ENCODE assay signal across 7 cellular contexts in genomic region chr19:771332-771785, GRCh38. TPM values are rescaled to one million over a fixed set of nuclear protein-coding genes. Genes with fewer than 3 reads are reported as not detected.
DNase-seq lines count a peak whose midpoint lies in the region; ATAC-seq, FAIRE-seq and TF ChIP-seq lines count a peak whose summit lies in the region.

No MANE protein-coding gene starts in this region.

- no peaks in the 10 kb centered on the region for H3K27me3 ChIP-seq in keratinocyte (ENCODE audit: control insufficient read depth, extremely low read depth, insufficient read depth, low read length)

- H3K4me1 Mint-ChIP-seq in activated naive CD4-positive, alpha-beta T cell treated with anti-CD3 and anti-CD28 coated beads for 36 hours (ENCODE audit: low read depth) = peaks cover 3% of the 10 kb centered on the region

- no peaks in the 10 kb centered on the region for H3K9me3 ChIP-seq in keratinocyte (ENCODE audit: control insufficient read depth, low read depth, low read length)

- no peaks in the 10 kb centered on the region for H3K27me3 Mint-ChIP-seq in activated naive CD4-positive, alpha-beta T cell treated with anti-CD3 and anti-CD28 coated beads for 36 hours (ENCODE audit: low read depth)

- H3K4me3 Mint-ChIP-seq in activated naive CD4-positive, alpha-beta T cell treated with anti-CD3 and anti-CD28 coated beads for 36 hours = no peak overlapping the region

- H3K9me1 ChIP-seq in keratinocyte (ENCODE audit: control insufficient read depth, extremely low read depth, insufficient read depth, low read length) = no peaks in the 10 kb centered on the region

- H3K4me3 ChIP-seq in keratinocyte (ENCODE audit: control insufficient read depth in 2 of 3, extremely low read depth in 1 of 3, insufficient read depth in 2 of 3, low read depth in 1 of 3, low read length in 3 of 3) = no peak overlapping the region

- TF ChIP-seq CTCF in GM12873 (IDR thresholded peaks at IDR 0.05; ENCODE audit: insufficient read depth, low read depth, low read length, missing control alignments) (peak; percentile 66), keratinocyte (optimal IDR thresholded peaks at IDR 0.05 in 1 of 3, IDR thresholded peaks at IDR 0.05 in 1 of 3, conservative IDR thresholded peaks at IDR 0.05 in 1 of 3; ENCODE audit: extremely low read depth in 1 of 3, insufficient read depth in 2 of 3, low read length in 3 of 3) (peak; percentile 41 to 79 (median 73))

- no peaks in the 10 kb centered on the region for H3K36me3 ChIP-seq in keratinocyte (ENCODE audit: control insufficient read depth in 2 of 2, extremely low read depth in 1 of 2, insufficient read depth in 2 of 2, low read length in 2 of 2)

- no peaks in the 10 kb centered on the region for H3K79me2 ChIP-seq in keratinocyte (ENCODE audit: control insufficient read depth, insufficient read depth, low read length)

- dilution Hi-C loops in keratinocyte (cut with MboI; ENCODE audit: extremely low pct_ligation_motif_present, low sequenced_read_pairs) = no loop called here

- no peak overlapping the region for H3K27ac Mint-ChIP-seq in activated naive CD4-positive, alpha-beta T cell treated with anti-CD3 and anti-CD28 coated beads for 36 hours

- H3K4me1 ChIP-seq in keratinocyte (ENCODE audit: control insufficient read depth, extremely low read depth, insufficient read depth, low read length) = no peaks in the 10 kb centered on the region

- H2AFZ ChIP-seq in keratinocyte (ENCODE audit: control insufficient read depth, low read length) = no peak overlapping the region

- no peak for ATAC-seq in GM18511 (IDR thresholded peaks at IDR 0.05; ENCODE audit: unreplicated experiment)

- CTCF ChIA-PET in activated naive CD4-positive, alpha-beta T cell treated with anti-CD3 and anti-CD28 coated beads for 36 hours (lab: Charles Lee) = interaction anchor here (1.0 to 2.4 kb wide), 4 partner anchors 11 to 93 kb away, joined by 3 to 8 read pairs (median 6); no protein-coding TSS in a partner anchor

- H3K9me3 Mint-ChIP-seq in activated naive CD4-positive, alpha-beta T cell treated with anti-CD3 and anti-CD28 coated beads for 36 hours = no peaks in the 10 kb centered on the region

- DNase-seq in NCI-H2227 treated with DMSO at 0.1 percent for 48 hours (lab: John Stamatoyannopoulos, UW) = peak; percentile 2
- peak; percentile 65 for DNase-seq in activated naive CD4-positive, alpha-beta T cell treated with anti-CD3 and anti-CD28 coated beads for 36 hours
- DNase-seq in keratinocyte (ENCODE audit: low read depth, low spot score) = no peak
- no peak for DNase-seq in NCI-H510A treated with DMSO at 0.1 percent for 48 hours (lab: John Stamatoyannopoulos, UW)
- no peak for DNase-seq in NCI-H1105 treated with DMSO at 0.1 percent for 48 hours (lab: John Stamatoyannopoulos, UW)

- no peak for FAIRE-seq in keratinocyte (lab: Jason Lieb, UNC)

- H4K20me1 ChIP-seq in keratinocyte (ENCODE audit: control insufficient read depth, extremely low read depth, insufficient read depth, low read length) = no peaks in the 10 kb centered on the region

- H3K27ac ChIP-seq in keratinocyte (ENCODE audit: control insufficient read depth, insufficient read depth, low read length) = no peak overlapping the region

- H3K36me3 Mint-ChIP-seq in activated naive CD4-positive, alpha-beta T cell treated with anti-CD3 and anti-CD28 coated beads for 36 hours (ENCODE audit: low read depth) = no peaks in the 10 kb centered on the region

- H3K4me2 ChIP-seq in keratinocyte (ENCODE audit: control insufficient read depth, extremely low read depth, insufficient read depth, low read depth, low read length) = no peak overlapping the region

- H3K9ac ChIP-seq in keratinocyte (ENCODE audit: control insufficient read depth, extremely low read depth, insufficient read depth, low read length) = no peak overlapping the region

- intact Hi-C loops in activated naive CD4-positive, alpha-beta T cell treated with anti-CD3 and anti-CD28 coated beads for 36 hours (cut with micrococcal nuclease) = loop anchor here (2.0 kb wide), 2 partner anchors 25 to 211 kb away; partner anchors contain the start of gene PTBP1

RNA-seq across cellular contexts. Expression of gene MISP, which starts 20.4 kb away (rescaled TPM):
- not detected for total RNA-seq in activated naive CD4-positive, alpha-beta T cell treated with anti-CD3 and anti-CD28 coated beads for 36 hours
- polyA plus RNA-seq in keratinocyte = 17.5 to 25.4 TPM (median 25.0 TPM) in 3 replicates
- polyA plus RNA-seq in keratinocyte (2011; ENCODE audit: low read depth) = 15.4 TPM
- polyA plus RNA-seq in keratinocyte (2011; cell fraction: cytosol; rRNA removed) = 24.5 and 41.2 TPM in 2 replicates
- polyA plus RNA-seq in keratinocyte (2011; cell fraction: nucleus; rRNA removed) = 37.6 and 46.5 TPM in 2 replicates
- 13.0 and 45.7 TPM in 2 replicates for polyA plus RNA-seq in keratinocyte (2012; ENCODE audit: low replicate concordance)
- 19.1 to 34.8 TPM (median 22.0 TPM) in 3 replicates for polyA minus RNA-seq in keratinocyte
- 76.2 TPM for polyA minus RNA-seq in keratinocyte (2011; cell fraction: cytosol; rRNA and poly(A)+ RNA removed)
- 35.4 and 39.8 TPM in 2 replicates for polyA minus RNA-seq in keratinocyte (2011; cell fraction: nucleus; rRNA and poly(A)+ RNA removed)

RNA-seq across cellular contexts. Expression of gene PTBP1, which starts 25.9 kb away (rescaled TPM):
- total RNA-seq in activated naive CD4-positive, alpha-beta T cell treated with anti-CD3 and anti-CD28 coated beads for 36 hours = 100 to 1,000 TPM; 510 to 532 TPM
- 117 to 180 TPM (median 130 TPM) in 3 replicates for polyA plus RNA-seq in keratinocyte
- polyA plus RNA-seq in keratinocyte (2011; ENCODE audit: low read depth) = 145 TPM
- 112 and 148 TPM in 2 replicates for polyA plus RNA-seq in keratinocyte (2011; cell fraction: cytosol; rRNA removed)
- polyA plus RNA-seq in keratinocyte (2011; cell fraction: nucleus; rRNA removed) = 151 and 213 TPM in 2 replicates
- polyA plus RNA-seq in keratinocyte (2012; ENCODE audit: low replicate concordance) = 154 and 321 TPM in 2 replicates
- 183 to 411 TPM (median 209 TPM) in 3 replicates for polyA minus RNA-seq in keratinocyte
- 242 TPM for polyA minus RNA-seq in keratinocyte (2011; cell fraction: cytosol; rRNA and poly(A)+ RNA removed)
- 164 and 177 TPM in 2 replicates for polyA minus RNA-seq in keratinocyte (2011; cell fraction: nucleus; rRNA and poly(A)+ RNA removed)

RNA-seq across cellular contexts. Expression of gene PLPPR3, which starts 50.4 kb away (rescaled TPM):
- not detected for total RNA-seq in activated naive CD4-positive, alpha-beta T cell treated with anti-CD3 and anti-CD28 coated beads for 36 hours
- 0.02 to 0.08 TPM in 2 of 3 replicates, not detected in the other for polyA plus RNA-seq in keratinocyte
- not detected for polyA plus RNA-seq in keratinocyte (2011; ENCODE audit: low read depth)
- polyA plus RNA-seq in keratinocyte (2011; cell fraction: cytosol; rRNA removed) = 0.04 and 0.05 TPM in 2 replicates
- 0.09 and 0.10 TPM in 2 replicates for polyA plus RNA-seq in keratinocyte (2011; cell fraction: nucleus; rRNA removed)
- not detected in 2 replicates for polyA plus RNA-seq in keratinocyte (2012; ENCODE audit: low replicate concordance)
- not detected in 3 replicates for polyA minus RNA-seq in keratinocyte
- polyA minus RNA-seq in keratinocyte (2011; cell fraction: cytosol; rRNA and poly(A)+ RNA removed) = not detected
- 0.31 TPM in 1 of 2 replicates, not detected in the other for polyA minus RNA-seq in keratinocyte (2011; cell fraction: nucleus; rRNA and poly(A)+ RNA removed)

RNA-seq across cellular contexts. Expression of gene AZU1, which starts 56.3 kb away (rescaled TPM):
- not detected for total RNA-seq in activated naive CD4-positive, alpha-beta T cell treated with anti-CD3 and anti-CD28 coated beads for 36 hours
- not detected in 3 replicates for polyA plus RNA-seq in keratinocyte
- polyA plus RNA-seq in keratinocyte (2011; ENCODE audit: low read depth) = not detected
- not detected in 2 replicates for polyA plus RNA-seq in keratinocyte (2011; cell fraction: cytosol; rRNA removed)
- polyA plus RNA-seq in keratinocyte (2011; cell fraction: nucleus; rRNA removed) = not detected in 2 replicates
- not detected in 2 replicates for polyA plus RNA-seq in keratinocyte (2012; ENCODE audit: low replicate concordance)
- not detected in 3 replicates for polyA minus RNA-seq in keratinocyte
- polyA minus RNA-seq in keratinocyte (2011; cell fraction: cytosol; rRNA and poly(A)+ RNA removed) = not detected
- not detected in 2 replicates for polyA minus RNA-seq in keratinocyte (2011; cell fraction: nucleus; rRNA and poly(A)+ RNA removed)

Comparison
In these comparisons a context has a peak if more than half of its experiments do, and no peak if none do; other contexts are left out.
1. DNase-seq: peak in NCI-H2227 treated with DMSO at 0.1 percent for 48 hours (single experiment) and activated naive CD4-positive, alpha-beta T cell treated with anti-CD3 and anti-CD28 coated beads for 36 hours (single experiment); none in keratinocyte (single experiment), NCI-H510A treated with DMSO at 0.1 percent for 48 hours (single experiment) and NCI-H1105 treated with DMSO at 0.1 percent for 48 hours (single experiment).